8 cellular contexts compared by ENCODE assay signal in the genomic region with DNA sequence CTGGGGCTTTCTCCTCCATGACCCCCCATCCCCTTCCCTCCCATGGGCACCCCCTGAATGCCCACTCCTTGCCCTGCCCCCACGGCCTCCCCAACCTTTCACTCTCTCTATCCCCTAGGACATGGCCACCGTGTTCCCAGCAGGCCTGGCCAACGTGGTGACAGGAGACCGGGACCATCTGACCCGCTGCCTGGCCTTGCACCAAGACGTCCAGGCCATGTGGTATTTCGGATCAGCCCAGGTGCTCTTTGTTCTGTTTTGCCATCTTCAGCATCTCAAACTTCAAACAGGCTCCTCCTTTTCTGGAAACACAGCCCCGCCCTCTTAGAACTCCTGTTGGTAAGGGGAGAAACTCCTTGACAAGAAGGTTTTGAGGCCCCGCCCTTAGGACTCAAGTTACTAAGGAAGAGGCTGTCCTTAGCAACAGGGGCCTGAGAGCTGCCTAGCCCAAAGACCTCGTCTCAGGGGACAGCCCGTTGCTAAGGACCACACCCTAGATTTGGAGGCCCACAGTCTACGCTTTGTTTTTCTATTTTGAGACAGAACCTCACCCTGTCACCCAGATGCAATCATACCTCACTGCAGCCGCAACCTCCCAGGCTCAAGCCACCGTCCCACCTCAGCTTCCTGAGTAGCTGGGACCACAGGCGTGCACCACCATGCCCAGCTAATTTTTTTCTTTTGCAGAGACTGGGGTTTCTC. TPM values are rescaled to one million over a fixed set of nuclear protein-coding genes. Genes with fewer than 3 reads are reported as not detected.
DNase-seq lines count a peak whose midpoint lies in the region; ATAC-seq and TF ChIP-seq lines count a peak whose summit lies in the region.

No MANE protein-coding gene starts in this region.

- H3K4me1 ChIP-seq in CD8-positive, alpha-beta T cell (ENCODE audit: insufficient read depth, low read length): peaks cover 55% of the 10 kb centered on the region
- no peaks in the 10 kb centered on the region for H3K4me1 ChIP-seq in aorta (ENCODE audit: control insufficient read depth in 1 of 2, insufficient read depth in 2 of 2, low read length in 2 of 2)

- no peaks in the 10 kb centered on the region for H3K9me3 Mint-ChIP-seq in CD8-positive, alpha-beta T cell
- H3K9me3 Mint-ChIP-seq in nephron: no peaks in the 10 kb centered on the region

- H3K27me3 Mint-ChIP-seq in CD8-positive, alpha-beta T cell (ENCODE audit: low read depth): no peaks in the 10 kb centered on the region
- no peaks in the 10 kb centered on the region for H3K27me3 Mint-ChIP-seq in nephron (ENCODE audit: low read depth)

- peak overlapping the region; percentile 88 for H3K27ac ChIP-seq in CD8-positive, alpha-beta T cell (ENCODE audit: low read depth, low read length)
- no peak overlapping the region for H3K27ac ChIP-seq in aorta (ENCODE audit: low read depth in 1 of 2, low read length in 2 of 2)

- peak; percentile 70 for ATAC-seq in CD8-positive, alpha-beta T cell
- peak; percentile 85 for ATAC-seq in aorta (ENCODE audit: low FRiP score)

- peak overlapping the region; percentile 69 for H3K4me3 Mint-ChIP-seq in CD8-positive, alpha-beta T cell
- no peak overlapping the region for H3K4me3 Mint-ChIP-seq in nephron

- peak; percentile 73 to 95 (median 86) for DNase-seq in CD8-positive, alpha-beta T cell
- DNase-seq in GM20000 (ENCODE audit: low spot score): peak; percentile 90
- DNase-seq in Kasumi-1 (lab: John Stamatoyannopoulos, UW): peak; percentile 58 to 71
- peak; percentile 71 to 74 for DNase-seq in activated CD4-positive, alpha-beta T cell treated with anti-CD3 and anti-CD28 coated beads for 4 hours
- peak; percentile 71 for DNase-seq in effector CD8-positive, alpha-beta T cell (lab: John Stamatoyannopoulos, UW)
- DNase-seq in aorta: peak; percentile 87 to 89
- DNase-seq in occipital lobe (lab: John Stamatoyannopoulos, UW): no peak

- H3K36me3 Mint-ChIP-seq in CD8-positive, alpha-beta T cell: peaks cover 16% of the 10 kb centered on the region
- peaks cover 8% of the 10 kb centered on the region for H3K36me3 Mint-ChIP-seq in nephron (ENCODE audit: low read depth)

- POLR2A ChIA-PET in CD8-positive, alpha-beta T cell (lab: Charles Lee): interaction anchor here (0.6 to 3.9 kb wide), 7 partner anchors 13 to 27 kb away, joined by 3 to 52 read pairs (median 5); partner anchors contain the start of genes ALDH16A1, PIH1D1, RPL13A and RPS11

- no peaks in the 10 kb centered on the region for H3K36me3 ChIP-seq in CD8-positive, alpha-beta T cell (ENCODE audit: insufficient read depth, low read length)
- peaks cover 0 to 2% of the 10 kb centered on the region in 2 donors for H3K36me3 ChIP-seq in aorta (ENCODE audit: control insufficient read depth in 1 of 2, insufficient read depth in 2 of 2, low read length in 1 of 2)

- no peaks in the 10 kb centered on the region for H3K9me3 ChIP-seq in CD8-positive, alpha-beta T cell (ENCODE audit: low read length)
- no peaks in the 10 kb centered on the region for H3K9me3 ChIP-seq in aorta (ENCODE audit: control insufficient read depth, low read length)

- CTCF ChIA-PET in CD8-positive, alpha-beta T cell (lab: Charles Lee): interaction anchor here (0.8 to 5.7 kb wide), 10 partner anchors 13 to 212 kb away, joined by 3 to 57 read pairs (median 4); no protein-coding TSS in a partner anchor

- WGBS in aorta, 2 donors: 71 to 72% methylated on average over 14 to 15 of the region's 15 CpGs

- peaks cover 44% of the 10 kb centered on the region for H3K4me1 Mint-ChIP-seq in CD8-positive, alpha-beta T cell (ENCODE audit: low read depth)
- no peaks in the 10 kb centered on the region for H3K4me1 Mint-ChIP-seq in nephron

- peak overlapping the region; percentile 99 for H3K27ac Mint-ChIP-seq in CD8-positive, alpha-beta T cell
- H3K27ac Mint-ChIP-seq in nephron: peak overlapping the region in 2 of 3 experiments; percentile 32 to 84

- intact Hi-C loops in CD8-positive, alpha-beta T cell (cut with DNase I, micrococcal nuclease): loop anchor here (1.0 kb wide), 2 partner anchors 16 to 134 kb away; partner anchors contain the start of genes ALDH16A1 (in 2 of the 2) and CD37 (in 1 of the 2)
- intact Hi-C loops in aorta (cut with DNase I): no loop called here

- H3K4me3 ChIP-seq in CD8-positive, alpha-beta T cell (ENCODE audit: low read depth, low read length): peak overlapping the region; percentile 9
- H3K4me3 ChIP-seq in aorta (ENCODE audit: low read length in 2 of 2): no peak overlapping the region

- TF ChIP-seq CTCF in CD8-positive, alpha-beta T cell (IDR thresholded peaks at IDR 0.05): no peak
- TF ChIP-seq CTCF in GM20000 (IDR thresholded peaks at IDR 0.05; ENCODE audit: extremely low read depth, missing control alignments) (no peak), nephron (IDR thresholded peaks at IDR 0.05; ENCODE audit: unreplicated experiment in 3 of 3) (no peak)

- H3K27me3 ChIP-seq in CD8-positive, alpha-beta T cell (ENCODE audit: insufficient read depth, low read length): no peaks in the 10 kb centered on the region
- no peaks in the 10 kb centered on the region for H3K27me3 ChIP-seq in aorta (ENCODE audit: control insufficient read depth in 1 of 2, insufficient read depth in 2 of 2, low read length in 1 of 2)

RNA-seq across cellular contexts. Expression of gene FLT3LG, which starts 5.1 kb away (rescaled TPM):
- total RNA-seq in CD8-positive, alpha-beta T cell: 100 to 1,000 TPM; 246 to 259 TPM
- total RNA-seq in aorta (10 to 100 TPM in 1 of 2 donors, 1 to 10 TPM in 1; 6.3 to 17.6 TPM), occipital lobe (not detected)
- polyA plus RNA-seq in aorta: 10 to 100 TPM; 15.9 to 36.0 TPM

RNA-seq across cellular contexts. Expression of gene ALDH16A1, which starts 15.9 kb away (rescaled TPM):
- 10 to 100 TPM; 26.1 to 30.7 TPM for total RNA-seq in CD8-positive, alpha-beta T cell
- total RNA-seq in aorta (10 to 100 TPM; 17.1 to 23.7 TPM), occipital lobe (8.0 TPM)
- 10 to 100 TPM in 1 of 2 donors, 1 to 10 TPM in 1; 4.8 to 62.4 TPM for polyA plus RNA-seq in aorta

RNA-seq across cellular contexts. Expression of gene PIH1D1, which starts 17.3 kb away (rescaled TPM):
- 100 to 1,000 TPM; 113 to 119 TPM for total RNA-seq in CD8-positive, alpha-beta T cell
- total RNA-seq in aorta: 10 to 100 TPM; 45.0 to 74.7 TPM
- 100 to 1,000 TPM in 1 of 2 donors, 10 to 100 TPM in 1; 53.7 to 124 TPM for polyA plus RNA-seq in aorta
- total RNA-seq in occipital lobe: 58.0 TPM

RNA-seq across cellular contexts. Expression of gene RPL13A, which starts 18.5 kb away (rescaled TPM):
- 1,000 to 10,000 TPM; 5,165 to 5,323 TPM for total RNA-seq in CD8-positive, alpha-beta T cell
- total RNA-seq in aorta (1,000 to 10,000 TPM; 1,716 to 1,917 TPM), occipital lobe (2,203 TPM)
- polyA plus RNA-seq in aorta: 1,000 to 10,000 TPM; 3,431 to 4,797 TPM

RNA-seq across cellular contexts. Expression of gene RPS11, which starts 27.3 kb away (rescaled TPM):
- 1,000 to 10,000 TPM; 3,746 to 3,873 TPM for total RNA-seq in CD8-positive, alpha-beta T cell
- total RNA-seq in aorta (1,000 to 10,000 TPM; 1,366 to 1,509 TPM), occipital lobe (3,859 TPM)
- 1,000 to 10,000 TPM; 4,943 to 7,722 TPM for polyA plus RNA-seq in aorta

Comparison
In these comparisons a context has a peak if more than half of its experiments do, and no peak if none do; other contexts are left out.
1. RNA of gene FLT3LG, which starts 5.1 kb away (total RNA-seq): 246 to 259 TPM in CD8-positive, alpha-beta T cell; 6.3 to 17.6 TPM in aorta and not detected in occipital lobe (single experiment); every median in the first group is over 10 times any median in the second.
2. intact Hi-C loops: an anchor here in CD8-positive, alpha-beta T cell (1.0 kb wide); none called in aorta.